In genomic region chr10:61897671-61898434, GRCh38 we compare ENCODE assay signal across 8 cellular contexts. TPM values are rescaled to one million over a fixed set of nuclear protein-coding genes. Genes with fewer than 3 reads are reported as not detected.
DNase-seq lines count a peak whose midpoint lies in the region; ATAC-seq and TF ChIP-seq lines count a peak whose summit lies in the region.

No MANE protein-coding gene starts in this region.

- peak overlapping the region; percentile 91 for H3K27ac Mint-ChIP-seq in CD4-positive, alpha-beta T cell
- peak overlapping the region; percentile 90 for H3K27ac Mint-ChIP-seq in activated naive CD4-positive, alpha-beta T cell treated with anti-CD3 and anti-CD28 coated beads for 36 hours

- peak overlapping the region; percentile 85 for H3K4me3 Mint-ChIP-seq in CD4-positive, alpha-beta T cell
- peak overlapping the region; percentile 77 for H3K4me3 Mint-ChIP-seq in activated naive CD4-positive, alpha-beta T cell treated with anti-CD3 and anti-CD28 coated beads for 36 hours

- H3K4me1 ChIP-seq in HUES6 (ENCODE audit: control insufficient read depth, insufficient read depth, low read length) (peaks cover 28% of the 10 kb centered on the region), neutrophil (ENCODE audit: control insufficient read depth in 1 of 2, insufficient read depth in 1 of 2, low read depth in 1 of 2, low read length in 1 of 2) (peaks cover 50 to 56% of the 10 kb centered on the region in 2 experiments)

- H3K27ac ChIP-seq in CD4-positive, alpha-beta T cell (ENCODE audit: low read depth, low read length): no peak overlapping the region
- H3K27ac ChIP-seq in HUES6 (ENCODE audit: low read depth, low read length) (no peak overlapping the region), neutrophil (no peak overlapping the region)

- intact Hi-C loops in CD4-positive, alpha-beta T cell (cut with DNase I, micrococcal nuclease): loop anchor here (1.0 to 10.0 kb wide), 9 partner anchors 89 to 1993 kb away; partner anchors contain the start of genes CCDC6 (in 1 of the 2) and ZNF365 (in 1 of the 2)
- intact Hi-C loops in activated naive CD4-positive, alpha-beta T cell treated with anti-CD3 and anti-CD28 coated beads for 36 hours (cut with micrococcal nuclease): loop anchor here (1.0 kb wide), 5 partner anchors 16 to 347 kb away; no protein-coding TSS in a partner anchor
- intact Hi-C loops in head of caudate nucleus (cut with DNase I): loop anchor here (10.0 kb wide), 1 partner anchor 347 kb away; no protein-coding TSS in a partner anchor

- H3K4me3 ChIP-seq in HUES6 (ENCODE audit: low read depth, low read length) (peak overlapping the region; percentile 64), neutrophil (ENCODE audit: low read depth in 1 of 2, low read length in 1 of 2) (peak overlapping the region; percentile 31 to 42)

- H3K9ac ChIP-seq in HUES6 (ENCODE audit: low read length): no peak overlapping the region

- H3K9me3 Mint-ChIP-seq in CD4-positive, alpha-beta T cell: no peaks in the 10 kb centered on the region
- no peaks in the 10 kb centered on the region for H3K9me3 Mint-ChIP-seq in activated naive CD4-positive, alpha-beta T cell treated with anti-CD3 and anti-CD28 coated beads for 36 hours

- CTCF ChIA-PET in CD4-positive, alpha-beta T cell (lab: Charles Lee): interaction anchor here (1.1 to 5.1 kb wide), 16 partner anchors 8 to 347 kb away, joined by 3 to 20 read pairs (median 6); no protein-coding TSS in a partner anchor
- CTCF ChIA-PET in activated naive CD4-positive, alpha-beta T cell treated with anti-CD3 and anti-CD28 coated beads for 36 hours (lab: Charles Lee): interaction anchor here (0.6 to 4.0 kb wide), 15 partner anchors 11 to 347 kb away, joined by 3 to 11 read pairs (median 6); no protein-coding TSS in a partner anchor

- no peak for TF ChIP-seq CTCF in CD4-positive, alpha-beta T cell (IDR thresholded peaks at IDR 0.05)
- TF ChIP-seq CTCF in neutrophil (IDR thresholded peaks at IDR 0.05): no peak

- peaks cover 29% of the 10 kb centered on the region for H3K36me3 Mint-ChIP-seq in CD4-positive, alpha-beta T cell (ENCODE audit: low read depth)
- peaks cover 13% of the 10 kb centered on the region for H3K36me3 Mint-ChIP-seq in activated naive CD4-positive, alpha-beta T cell treated with anti-CD3 and anti-CD28 coated beads for 36 hours (ENCODE audit: low read depth)

- POLR2A ChIA-PET in CD4-positive, alpha-beta T cell (lab: Charles Lee): interaction anchor here (1.0 to 8.1 kb wide), 6 partner anchors 8 to 288 kb away, joined by 3 to 103 read pairs (median 5); no protein-coding TSS in a partner anchor

- H3K27me3 ChIP-seq in CD4-positive, alpha-beta T cell (ENCODE audit: control insufficient read depth, insufficient read depth, low read length): no peaks in the 10 kb centered on the region
- H3K27me3 ChIP-seq in HUES6 (ENCODE audit: control insufficient read depth, insufficient read depth, low read length) (peaks cover 47% of the 10 kb centered on the region), neutrophil (peaks cover 15% of the 10 kb centered on the region)

- H3K9me3 ChIP-seq in CD4-positive, alpha-beta T cell (ENCODE audit: control insufficient read depth, low read length): no peaks in the 10 kb centered on the region
- H3K9me3 ChIP-seq in HUES6 (ENCODE audit: control insufficient read depth, insufficient read depth, low read depth, low read length) (no peaks in the 10 kb centered on the region), neutrophil (no peaks in the 10 kb centered on the region)

- H3K36me3 ChIP-seq in HUES6 (ENCODE audit: control insufficient read depth, insufficient read depth, low read length) (no peaks in the 10 kb centered on the region), neutrophil (no peaks in the 10 kb centered on the region)

- peaks cover 38% of the 10 kb centered on the region for H3K4me1 Mint-ChIP-seq in CD4-positive, alpha-beta T cell (ENCODE audit: low read depth)
- H3K4me1 Mint-ChIP-seq in activated naive CD4-positive, alpha-beta T cell treated with anti-CD3 and anti-CD28 coated beads for 36 hours (ENCODE audit: low read depth): peaks cover 40% of the 10 kb centered on the region

- no peaks in the 10 kb centered on the region for H3K27me3 Mint-ChIP-seq in CD4-positive, alpha-beta T cell
- H3K27me3 Mint-ChIP-seq in activated naive CD4-positive, alpha-beta T cell treated with anti-CD3 and anti-CD28 coated beads for 36 hours (ENCODE audit: low read depth): no peaks in the 10 kb centered on the region

- no peak for ATAC-seq in CD4-positive, alpha-beta T cell (ENCODE audit: poor library complexity)
- ATAC-seq in GM19467 (IDR thresholded peaks at IDR 0.05; ENCODE audit: unreplicated experiment): no peak

- peak in 4 of 10 experiments; percentile 7 to 17 (median 11) for DNase-seq in CD4-positive, alpha-beta T cell
- DNase-seq in activated naive CD4-positive, alpha-beta T cell treated with anti-CD3 and anti-CD28 coated beads for 36 hours: peak; percentile 58
- DNase-seq in head of caudate nucleus (peak in 40 of 42 donors; percentile 23 to 84 (median 62)), activated gamma-delta T cell treated with Interleukin-2 at 50 U/mL for 16 hours (no peak), SIG-M5 (lab: John Stamatoyannopoulos, UW) (no peak)

RNA-seq across cellular contexts. Expression of gene ARID5B, which starts 3.6 kb away (rescaled TPM):
- total RNA-seq in CD4-positive, alpha-beta T cell: 10 to 100 TPM; 49.2 to 51.3 TPM
- total RNA-seq in activated naive CD4-positive, alpha-beta T cell treated with anti-CD3 and anti-CD28 coated beads for 36 hours: 10 to 100 TPM; 86.3 to 87.1 TPM

Comparison
In these comparisons a context has a peak if more than half of its experiments do, and no peak if none do; other contexts are left out.
1. DNase-seq: peak in activated naive CD4-positive, alpha-beta T cell treated with anti-CD3 and anti-CD28 coated beads for 36 hours (single experiment) and head of caudate nucleus (40 of 42); none in activated gamma-delta T cell treated with Interleukin-2 at 50 U/mL for 16 hours (single experiment) and SIG-M5 (single experiment).